8 cellular contexts compared by ENCODE assay signal in the genomic region with DNA sequence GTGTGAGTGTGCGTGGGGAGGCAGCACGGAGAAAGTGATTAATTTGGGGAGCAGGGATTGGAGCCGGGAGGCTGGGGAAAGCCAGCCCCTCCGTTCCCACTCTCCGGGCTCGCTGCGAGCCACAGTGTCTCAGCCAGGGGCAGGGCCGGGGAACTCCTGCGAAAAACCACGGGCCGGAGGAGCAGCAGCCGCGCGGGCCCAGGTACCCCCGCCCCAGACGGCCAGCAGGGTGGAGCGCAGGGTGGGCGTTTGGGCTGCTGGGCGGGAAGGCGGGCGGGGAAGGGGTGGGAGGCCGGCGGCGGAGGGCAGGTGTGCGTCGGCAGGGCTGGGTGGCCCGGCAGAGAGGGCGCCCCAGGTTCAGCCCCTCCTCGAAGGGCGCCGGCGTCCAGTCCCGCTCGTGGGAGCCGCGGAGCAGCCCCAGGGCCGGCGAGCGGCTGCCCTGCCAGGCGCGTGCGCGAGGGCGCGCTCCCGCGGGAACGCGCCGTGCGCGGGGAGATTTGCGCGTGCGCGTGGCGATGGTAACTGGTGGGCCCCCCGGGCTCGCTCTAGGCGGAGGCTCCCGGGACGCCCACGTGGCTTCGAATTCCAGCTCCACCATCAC. TPM values are rescaled to one million over a fixed set of nuclear protein-coding genes. Genes with fewer than 3 reads are reported as not detected.
DNase-seq lines count a peak whose midpoint lies in the region; ATAC-seq and TF ChIP-seq lines count a peak whose summit lies in the region.

No MANE protein-coding gene starts in this region.

- H3K9me3 Mint-ChIP-seq in naive thymus-derived CD8-positive, alpha-beta T cell: peaks cover 0 to 8% (median 4%) of the 10 kb centered on the region in 9 donors

- TF ChIP-seq CTCF in A673 (conservative IDR thresholded peaks at IDR 0.05; ENCODE audit: low read depth, low read length) (no peak), ascending aorta (IDR thresholded peaks at IDR 0.05) (no peak)

- no peak overlapping the region for H3K23ac ChIP-seq in mesendoderm (ENCODE audit: low read length)

- H2BK120ac ChIP-seq in mesendoderm (ENCODE audit: low read depth, low read length): no peak overlapping the region

- H3K27me3 ChIP-seq in A673 (replicated peaks; ENCODE audit: insufficient read depth, low read depth, low read length, poor library complexity): peaks cover 65% of the 10 kb centered on the region
- no peaks in the 10 kb centered on the region for H3K27me3 ChIP-seq in ascending aorta
- no peaks in the 10 kb centered on the region for H3K27me3 ChIP-seq in mesendoderm (ENCODE audit: insufficient read depth, low read length, poor library complexity)

- no peak overlapping the region for H4K8ac ChIP-seq in mesendoderm (ENCODE audit: low read depth, low read length)

- no TSS peak for BruUV-seq in A673 (replicated peaks; lab: Mats Ljungman, UMichigan)

- POLR2A ChIA-PET in A673 (lab: Charles Lee; ENCODE audit: low non-redundant PET): no interaction called here
- POLR2A ChIA-PET in naive thymus-derived CD8-positive, alpha-beta T cell (lab: Charles Lee): no interaction called here

- no peak overlapping the region for H3K27ac ChIP-seq in A673 (ENCODE audit: low read depth, low read length, poor library complexity, severe bottlenecking)
- H3K27ac ChIP-seq in ascending aorta: no peak overlapping the region
- no peak overlapping the region for H3K27ac ChIP-seq in mesendoderm (ENCODE audit: low read depth, low read length)

- H4K5ac ChIP-seq in mesendoderm (ENCODE audit: low read length): no peak overlapping the region

- ATAC-seq in GM21423 (IDR thresholded peaks at IDR 0.05; ENCODE audit: unreplicated experiment): peak; percentile 45
- ATAC-seq in GM21723 (IDR thresholded peaks at IDR 0.05; ENCODE audit: unreplicated experiment): no peak
- ATAC-seq in HG03469 (IDR thresholded peaks at IDR 0.05; ENCODE audit: unreplicated experiment): no peak
- no peak for ATAC-seq in naive thymus-derived CD8-positive, alpha-beta T cell

- H3K4me1 Mint-ChIP-seq in naive thymus-derived CD8-positive, alpha-beta T cell: peaks cover 2 to 8% (median 5%) of the 10 kb centered on the region in 4 donors

- peaks cover 2% of the 10 kb centered on the region for H3K79me1 ChIP-seq in mesendoderm (ENCODE audit: low read length)

- H3K4me2 ChIP-seq in mesendoderm (ENCODE audit: low read length): peak overlapping the region; percentile 51

- H3K36me3 Mint-ChIP-seq in naive thymus-derived CD8-positive, alpha-beta T cell: peaks cover 0 to 14% (median 3%) of the 10 kb centered on the region in 3 donors

- H3K36me3 ChIP-seq in A673 (ENCODE audit: insufficient read depth, low read length, poor library complexity, severe bottlenecking) (no peaks in the 10 kb centered on the region), ascending aorta (no peaks in the 10 kb centered on the region), mesendoderm (ENCODE audit: control insufficient read depth, insufficient read depth, low read length) (no peaks in the 10 kb centered on the region)

- H3K4me1 ChIP-seq in A673 (ENCODE audit: insufficient read depth, low read length, poor library complexity, severe bottlenecking): peaks cover 13% of the 10 kb centered on the region
- H3K4me1 ChIP-seq in ascending aorta: peaks cover 7 to 9% of the 10 kb centered on the region in 2 donors
- H3K4me1 ChIP-seq in mesendoderm (ENCODE audit: control insufficient read depth, low read depth, low read length): peaks cover 9% of the 10 kb centered on the region

- no peak overlapping the region for H3K4ac ChIP-seq in mesendoderm (ENCODE audit: low read depth, low read length)

- no CpG with 5 or more reads among the region's 64 CpGs for WGBS in mesendoderm (ENCODE audit: extremely low coverage, insufficient coverage, low lambda C conversion rate)

- peak overlapping the region in 4 of 10 donors; percentile 38 to 56 (median 42) for H3K4me3 Mint-ChIP-seq in naive thymus-derived CD8-positive, alpha-beta T cell

- intact Hi-C loops in A673 (cut with micrococcal nuclease; ENCODE audit: unreplicated experiment): no loop called here
- intact Hi-C loops in ascending aorta (cut with DNase I): no loop called here

- CTCF ChIA-PET in A673 (lab: Charles Lee): no interaction called here

- peak overlapping the region; percentile 15 for H3K18ac ChIP-seq in mesendoderm (ENCODE audit: low read length)

- H3K27ac Mint-ChIP-seq in naive thymus-derived CD8-positive, alpha-beta T cell: no peak overlapping the region

- peak; percentile 5 for DNase-seq in A673 (ENCODE audit: low spot score)
- no peak for DNase-seq in ascending aorta (ENCODE audit: low spot score in 2 of 2)
- DNase-seq in mesendoderm: peak; percentile 12
- DNase-seq in foreskin melanocyte: no peak
- DNase-seq in naive thymus-derived CD8-positive, alpha-beta T cell: no peak

- H3K4me3 ChIP-seq in A673 (ENCODE audit: low read depth, low read length, poor library complexity, severe bottlenecking): peak overlapping the region; percentile 38
- peak overlapping the region; percentile 42 to 60 for H3K4me3 ChIP-seq in ascending aorta
- H3K4me3 ChIP-seq in mesendoderm (ENCODE audit: low read length): peak overlapping the region; percentile 71

- no peak overlapping the region for H2BK15ac ChIP-seq in mesendoderm (replicated peaks; ENCODE audit: low read depth)

- H3K27me3 Mint-ChIP-seq in naive thymus-derived CD8-positive, alpha-beta T cell: peaks cover 7 to 37% (median 35%) of the 10 kb centered on the region in 5 donors

- H3K9ac ChIP-seq in mesendoderm (ENCODE audit: low read length): peak overlapping the region; percentile 81

- peaks cover 4% of the 10 kb centered on the region for H3K79me2 ChIP-seq in mesendoderm (ENCODE audit: control insufficient read depth, insufficient read depth, low read length)

- no peak overlapping the region for H2BK5ac ChIP-seq in mesendoderm (ENCODE audit: low read length)

- H2AK5ac ChIP-seq in mesendoderm (ENCODE audit: low read length): no peak overlapping the region

- peak overlapping the region; percentile 86 for H3K56ac ChIP-seq in mesendoderm (ENCODE audit: low read length)

- H3K9me3 ChIP-seq in A673 (ENCODE audit: low read depth, low read length, poor library complexity, severe bottlenecking): no peaks in the 10 kb centered on the region
- H3K9me3 ChIP-seq in ascending aorta: no peaks in the 10 kb centered on the region

RNA-seq across cellular contexts. Expression of gene CHL1, which starts 1.4 kb away (rescaled TPM):
- total RNA-seq in A673 (2021): not detected in 2 replicates
- total RNA-seq in ascending aorta: 0.53 TPM
- 3.8 TPM for polyA plus RNA-seq in mesendoderm (2013, experiment 1 of 2)
- 3.9 TPM for polyA plus RNA-seq in mesendoderm (2013, experiment 2 of 2)
- total RNA-seq in naive thymus-derived CD8-positive, alpha-beta T cell: under 1 TPM; 0.33 to 0.60 TPM
- not detected for polyA plus RNA-seq in naive thymus-derived CD8-positive, alpha-beta T cell

Comparison
In these comparisons a context has a peak if more than half of its experiments do, and no peak if none do; other contexts are left out.
1. DNase-seq: peak in A673 (single experiment) and mesendoderm (single experiment); none in ascending aorta (0 of 2), foreskin melanocyte (single experiment) and naive thymus-derived CD8-positive, alpha-beta T cell (0 of 10).
2. Peak in every context shown above with its lines, with median percentiles within 50 percentile points of each other: H3K4me3 ChIP-seq.